In the genomic region with DNA sequence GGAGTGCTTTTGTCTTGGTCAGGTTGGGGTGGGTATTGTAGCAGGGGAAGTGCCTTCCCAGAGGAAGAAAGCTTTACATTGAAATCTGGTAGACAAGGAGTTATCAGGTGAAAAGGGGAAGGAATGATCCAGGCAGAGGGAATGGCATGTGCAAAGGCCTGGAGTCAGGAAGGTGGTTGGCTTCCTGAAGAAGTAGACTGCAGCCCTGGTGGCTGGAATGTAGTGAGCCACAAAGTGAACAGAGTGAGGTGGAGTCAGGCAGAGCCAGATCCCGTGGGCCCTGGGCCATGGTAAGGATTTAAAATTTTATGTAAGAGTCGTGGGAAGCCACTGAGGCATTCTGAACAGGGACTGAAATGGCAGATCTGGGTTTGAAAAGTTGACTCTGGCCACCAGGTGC, we compare ENCODE assay signal across 19 cellular contexts.
DNase-seq lines count a peak whose midpoint lies in the region; ATAC-seq, FAIRE-seq and TF ChIP-seq lines count a peak whose summit lies in the region.
"Had no signal": no experiment of that assay in that cellular context is flagged by ENCODE, and none has a peak within 500 bp of the region (broad histone marks: within the 10 kb centered on the region; RNA-seq: fewer than 3 reads in every experiment).

No MANE protein-coding gene starts in this region.

- H3K4me3 ChIP-seq in AG10803 (ENCODE audit: low read length) (no peak overlapping the region), choroid plexus epithelial cell (ENCODE audit: low read depth, low read length) (no peak overlapping the region)
- H3K4me3 ChIP-seq: BLaER1, colonic mucosa, psoas muscle had no signal

- peaks cover 4% of the 10 kb centered on the region for H3K4me1 Mint-ChIP-seq in memory B cell

- TF ChIP-seq CTCF in AG10803 (conservative IDR thresholded peaks at IDR 0.05; ENCODE audit: low read length) (peak; percentile 37), choroid plexus epithelial cell (conservative IDR thresholded peaks at IDR 0.05; ENCODE audit: low read depth, low read length) (peak; percentile 49)

- ATAC-seq in memory B cell (ENCODE audit: low read depth) = no peak
- no peak for ATAC-seq in GM18867 (IDR thresholded peaks at IDR 0.05; ENCODE audit: unreplicated experiment)
- no peak for ATAC-seq in HG03097 (IDR thresholded peaks at IDR 0.05; ENCODE audit: low FRiP score, unreplicated experiment)
- ATAC-seq: esophagus mucosa, psoas muscle had no signal

- FAIRE-seq in urothelium cell line (lab: Jason Lieb, UNC) = no peak
- FAIRE-seq: HTR-8/SVneo, RCC 7860 had no signal

- no peak overlapping the region for H3K4me3 Mint-ChIP-seq in memory B cell
- H3K4me3 Mint-ChIP-seq: activated T-helper 1 cell treated with anti-CD3 and anti-CD28 coated beads, Interleukin-12 subunit alpha, Interleukin-12 subunit beta, Interleukin-2, Interleukin-4 antibody, amounts not matched to agents 30 ng/mL and 10 ng/mL and 1 ng/mL, durations not matched to agents 14 hours and 24 hours and 36 hours had no signal

- no peak for DNase-seq in AG10803 (ENCODE audit: low read depth)
- DNase-seq in choroid plexus epithelial cell (ENCODE audit: low read depth) = no peak
- no peak for DNase-seq in memory B cell (ENCODE audit: low spot score in 2 of 2)
- DNase-seq in NCI-H748 (lab: John Stamatoyannopoulos, UW; ENCODE audit: unreplicated experiment) = no peak
- no peak for DNase-seq in urothelium cell line (ENCODE audit: low spot score)
- DNase-seq: colonic mucosa, DMS53, naive B cell, NCI-H187 treated with DMSO at 0.1 percent for 48 hours, NCI-H526, psoas muscle had no signal

- H3K27me3 Mint-ChIP-seq in memory B cell = no peaks in the 10 kb centered on the region
- H3K27me3 Mint-ChIP-seq: naive B cell had no signal

- no peak for TF ChIP-seq EP300 in Ishikawa (IDR thresholded peaks at IDR 0.05; ENCODE audit: borderline replicate concordance)

- 0 out of 2 replicates have a peak, but pooled peaks have one; percentile 13 for TF ChIP-seq RAD21 in Ishikawa (IDR thresholded peaks at IDR 0.05; ENCODE audit: low read depth)

- peak overlapping the region; percentile 28 for H3K27ac Mint-ChIP-seq in memory B cell
- H3K27ac Mint-ChIP-seq: activated T-helper 1 cell treated with anti-CD3 and anti-CD28 coated beads, Interleukin-12 subunit alpha, Interleukin-12 subunit beta, Interleukin-2, Interleukin-4 antibody, amounts not matched to agents 30 ng/mL and 10 ng/mL and 1 ng/mL, durations not matched to agents 14 hours and 24 hours and 36 hours had no signal

- H3K9me3 Mint-ChIP-seq in memory B cell = no peaks in the 10 kb centered on the region
- H3K9me3 Mint-ChIP-seq: activated T-helper 1 cell treated with anti-CD3 and anti-CD28 coated beads, Interleukin-12 subunit alpha, Interleukin-12 subunit beta, Interleukin-2, Interleukin-4 antibody, amounts not matched to agents 30 ng/mL and 10 ng/mL and 1 ng/mL, durations not matched to agents 14 hours and 24 hours and 36 hours; naive B cell had no signal

- no peaks in the 10 kb centered on the region for H3K36me3 Mint-ChIP-seq in memory B cell
- H3K36me3 Mint-ChIP-seq: naive B cell had no signal

TF ChIP-seq in Ishikawa, 13 proteins besides CTCF, POLR2A, EP300 and RAD21:
- TF ChIP-seq ZBTB7A (IDR thresholded peaks at IDR 0.05; ENCODE audit: low read depth) = no peak
- TF ChIP-seq TEAD4 (IDR thresholded peaks at IDR 0.05) = peak; percentile 86
